ENCODE assay signal across 2 cellular contexts in genomic region chr14:39229222-39229543, GRCh38.
TF ChIP-seq lines count a peak whose summit lies in the region.

No MANE protein-coding gene starts in this region.

TF ChIP-seq in GM23338, 12 proteins besides CTCF, POLR2A, EP300 and RAD21:
- no peak for TF ChIP-seq EZH2 (IDR thresholded peaks at IDR 0.05; ENCODE audit: low read depth, unreplicated experiment)
- no peak for TF ChIP-seq EZH2phosphoT487 (IDR thresholded peaks at IDR 0.05; ENCODE audit: unreplicated experiment)
- no peak for TF ChIP-seq CREB1 (CRISPR knock-in tag; IDR thresholded peaks at IDR 0.05; ENCODE audit: low read depth)
- TF ChIP-seq ZNF331 (CRISPR knock-in tag; IDR thresholded peaks at IDR 0.05; ENCODE audit: low read depth) = no peak
- no peak for TF ChIP-seq ZNF114 (CRISPR knock-in tag; IDR thresholded peaks at IDR 0.05)
- TF ChIP-seq JUNB (IDR thresholded peaks at IDR 0.05; ENCODE audit: unreplicated experiment) = no peak
- TF ChIP-seq POLR2AphosphoS5 (IDR thresholded peaks at IDR 0.05; ENCODE audit: low read depth) = no peak

TF ChIP-seq in K562, 482 proteins besides CTCF, POLR2A, EP300 and RAD21:
- TF ChIP-seq ETV5 (CRISPR knock-in tag; IDR thresholded peaks at IDR 0.05; ENCODE audit: low read depth) = no peak
- TF ChIP-seq, protein P1, sequence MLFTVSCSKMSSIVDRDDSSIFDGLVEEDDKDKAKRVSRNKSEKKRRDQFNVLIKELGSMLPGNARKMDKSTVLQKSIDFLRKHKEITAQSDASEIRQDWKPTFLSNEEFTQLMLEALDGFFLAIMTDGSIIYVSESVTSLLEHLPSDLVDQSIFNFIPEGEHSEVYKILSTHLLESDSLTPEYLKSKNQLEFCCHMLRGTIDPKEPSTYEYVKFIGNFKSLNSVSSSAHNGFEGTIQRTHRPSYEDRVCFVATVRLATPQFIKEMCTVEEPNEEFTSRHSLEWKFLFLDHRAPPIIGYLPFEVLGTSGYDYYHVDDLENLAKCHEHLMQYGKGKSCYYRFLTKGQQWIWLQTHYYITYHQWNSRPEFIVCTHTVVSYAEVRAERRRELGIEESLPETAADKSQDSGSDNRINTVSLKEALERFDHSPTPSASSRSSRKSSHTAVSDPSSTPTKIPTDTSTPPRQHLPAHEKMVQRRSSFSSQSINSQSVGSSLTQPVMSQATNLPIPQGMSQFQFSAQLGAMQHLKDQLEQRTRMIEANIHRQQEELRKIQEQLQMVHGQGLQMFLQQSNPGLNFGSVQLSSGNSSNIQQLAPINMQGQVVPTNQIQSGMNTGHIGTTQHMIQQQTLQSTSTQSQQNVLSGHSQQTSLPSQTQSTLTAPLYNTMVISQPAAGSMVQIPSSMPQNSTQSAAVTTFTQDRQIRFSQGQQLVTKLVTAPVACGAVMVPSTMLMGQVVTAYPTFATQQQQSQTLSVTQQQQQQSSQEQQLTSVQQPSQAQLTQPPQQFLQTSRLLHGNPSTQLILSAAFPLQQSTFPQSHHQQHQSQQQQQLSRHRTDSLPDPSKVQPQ (CRISPR knock-in tag; IDR thresholded peaks at IDR 0.05; ENCODE audit: borderline replicate concordance) = no peak
- no peak for TF ChIP-seq RCOR1 (IDR thresholded peaks at IDR 0.05; ENCODE audit: borderline replicate concordance in 1 of 2, low read depth in 2 of 2, low read length in 2 of 2)
- TF ChIP-seq, protein P2, sequence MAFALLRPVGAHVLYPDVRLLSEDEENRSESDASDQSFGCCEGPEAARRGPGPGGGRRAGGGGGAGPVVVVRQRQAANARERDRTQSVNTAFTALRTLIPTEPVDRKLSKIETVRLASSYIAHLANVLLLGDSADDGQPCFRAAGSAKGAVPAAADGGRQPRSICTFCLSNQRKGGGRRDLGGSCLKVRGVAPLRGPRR (CRISPR knock-in tag; IDR thresholded peaks at IDR 0.05) = no peak
- TF ChIP-seq WHSC1 (IDR thresholded peaks at IDR 0.05; ENCODE audit: low read length) = no peak
- TF ChIP-seq, protein P3, sequence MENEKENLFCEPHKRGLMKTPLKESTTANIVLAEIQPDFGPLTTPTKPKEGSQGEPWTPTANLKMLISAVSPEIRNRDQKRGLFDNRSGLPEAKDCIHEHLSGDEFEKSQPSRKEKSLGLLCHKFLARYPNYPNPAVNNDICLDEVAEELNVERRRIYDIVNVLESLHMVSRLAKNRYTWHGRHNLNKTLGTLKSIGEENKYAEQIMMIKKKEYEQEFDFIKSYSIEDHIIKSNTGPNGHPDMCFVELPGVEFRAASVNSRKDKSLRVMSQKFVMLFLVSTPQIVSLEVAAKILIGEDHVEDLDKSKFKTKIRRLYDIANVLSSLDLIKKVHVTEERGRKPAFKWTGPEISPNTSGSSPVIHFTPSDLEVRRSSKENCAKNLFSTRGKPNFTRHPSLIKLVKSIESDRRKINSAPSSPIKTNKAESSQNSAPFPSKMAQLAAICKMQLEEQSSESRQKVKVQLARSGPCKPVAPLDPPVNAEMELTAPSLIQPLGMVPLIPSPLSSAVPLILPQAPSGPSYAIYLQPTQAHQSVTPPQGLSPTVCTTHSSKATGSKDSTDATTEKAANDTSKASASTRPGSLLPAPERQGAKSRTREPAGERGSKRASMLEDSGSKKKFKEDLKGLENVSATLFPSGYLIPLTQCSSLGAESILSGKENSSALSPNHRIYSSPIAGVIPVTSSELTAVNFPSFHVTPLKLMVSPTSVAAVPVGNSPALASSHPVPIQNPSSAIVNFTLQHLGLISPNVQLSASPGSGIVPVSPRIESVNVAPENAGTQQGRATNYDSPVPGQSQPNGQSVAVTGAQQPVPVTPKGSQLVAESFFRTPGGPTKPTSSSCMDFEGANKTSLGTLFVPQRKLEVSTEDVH (IDR thresholded peaks at IDR 0.05; ENCODE audit: low read depth, partially characterized antibody) = no peak
- no peak for TF ChIP-seq ZBTB8A (IDR thresholded peaks at IDR 0.05; ENCODE audit: partially characterized antibody)
- TF ChIP-seq NFE2 (IDR thresholded peaks at IDR 0.05; ENCODE audit: low read depth) = no peak
- TF ChIP-seq ID3 (CRISPR knock-in tag; IDR thresholded peaks at IDR 0.05) = no peak
- TF ChIP-seq ID3 (tag; IDR thresholded peaks at IDR 0.05) = no peak
- TF ChIP-seq OTX1 (CRISPR knock-in tag; IDR thresholded peaks at IDR 0.05) = no peak
- TF ChIP-seq E2F1 (CRISPR knock-in tag; IDR thresholded peaks at IDR 0.05) = no peak
